In the genomic region with DNA sequence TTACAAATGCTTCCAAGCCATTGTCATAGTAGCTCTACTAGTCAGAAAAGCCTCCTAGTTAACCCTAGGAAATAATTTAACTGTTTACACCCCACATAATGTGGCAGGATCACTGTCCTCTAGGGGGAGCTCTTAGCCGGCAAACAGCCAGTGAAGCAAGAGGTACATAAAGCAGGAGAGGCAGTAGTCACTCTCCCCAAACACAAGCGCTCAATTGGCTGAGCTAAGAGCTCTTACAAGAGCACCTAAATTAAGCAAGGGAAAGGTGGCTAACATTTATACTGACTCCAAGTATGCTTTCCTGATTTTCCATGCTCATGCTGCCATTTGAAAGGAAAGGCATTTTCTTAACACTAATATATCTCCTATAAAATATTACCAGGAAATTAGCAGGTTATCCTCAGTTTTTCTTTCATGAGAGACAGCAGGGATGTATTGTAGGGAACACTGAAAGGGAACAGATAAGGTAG, we compare ENCODE assay signal across 8 cellular contexts. TPM values are rescaled to one million over a fixed set of nuclear protein-coding genes. Genes with fewer than 3 reads are reported as not detected.
DNase-seq lines count a peak whose midpoint lies in the region; ATAC-seq and TF ChIP-seq lines count a peak whose summit lies in the region.

No MANE protein-coding gene starts in this region.

- TF ChIP-seq CTCF in C4-2B (conservative IDR thresholded peaks at IDR 0.05) (peak; percentile 98), uterus (IDR thresholded peaks at IDR 0.05) (peak in 3 of 4 experiments; percentile 18 to 31 (median 21))

- H3K4me3 ChIP-seq in naive thymus-derived CD4-positive, alpha-beta T cell (ENCODE audit: low read length) = no peak overlapping the region
- no peak overlapping the region for H3K4me3 ChIP-seq in uterus

- POLR2A ChIA-PET in naive thymus-derived CD4-positive, alpha-beta T cell (lab: Charles Lee) = no interaction called here

- DNase-seq in NCI-H526 (lab: John Stamatoyannopoulos, UW) (peak; percentile 75 to 93), ecto neural progenitor cell (ENCODE audit: low spot score) (peak; percentile 60), uterus (peak in 1 of 2 donors; percentile 26)
- peak; percentile 43 to 54 for DNase-seq in activated CD4-positive, alpha-beta T cell treated with anti-CD3 and anti-CD28 coated beads for 4 hours
- peak; percentile 10 to 61 (median 27) for DNase-seq in naive thymus-derived CD4-positive, alpha-beta T cell

- no peak overlapping the region for H3K27ac Mint-ChIP-seq in naive thymus-derived CD4-positive, alpha-beta T cell

- CTCF ChIA-PET in naive thymus-derived CD4-positive, alpha-beta T cell (lab: Charles Lee) = interaction anchor here (1.0 to 1.3 kb wide), 3 partner anchors 20 to 77 kb away, joined by 3 read pairs; no protein-coding TSS in a partner anchor

- no peaks in the 10 kb centered on the region for H3K27me3 ChIP-seq in naive thymus-derived CD4-positive, alpha-beta T cell (ENCODE audit: control insufficient read depth in 2 of 2, insufficient read depth in 2 of 2, low read length in 2 of 2)
- no peaks in the 10 kb centered on the region for H3K27me3 ChIP-seq in uterus

- H3K4me1 Mint-ChIP-seq in naive thymus-derived CD4-positive, alpha-beta T cell = peaks cover 0 to 21% (median 2%) of the 10 kb centered on the region in 7 donors

- H3K27ac ChIP-seq in C4-2B (no peak overlapping the region), uterus (no peak overlapping the region)
- H3K27ac ChIP-seq in naive thymus-derived CD4-positive, alpha-beta T cell (ENCODE audit: low read depth, low read length) = no peak overlapping the region

- ATAC-seq in GM19328 (IDR thresholded peaks at IDR 0.05; ENCODE audit: unreplicated experiment) (peak; percentile 81), HG03469 (IDR thresholded peaks at IDR 0.05; ENCODE audit: unreplicated experiment) (peak; percentile 73)
- ATAC-seq in naive thymus-derived CD4-positive, alpha-beta T cell = peak; percentile 70

- H3K9me3 Mint-ChIP-seq in naive thymus-derived CD4-positive, alpha-beta T cell = no peaks in the 10 kb centered on the region

- H3K9me3 ChIP-seq in naive thymus-derived CD4-positive, alpha-beta T cell (ENCODE audit: control insufficient read depth in 2 of 3, low read length in 3 of 3) = no peaks in the 10 kb centered on the region
- no peaks in the 10 kb centered on the region for H3K9me3 ChIP-seq in uterus

- no peak for TF ChIP-seq POLR2A in uterus (IDR thresholded peaks at IDR 0.05)

- no peaks in the 10 kb centered on the region for H3K4me1 ChIP-seq in naive thymus-derived CD4-positive, alpha-beta T cell (ENCODE audit: control insufficient read depth in 2 of 2, insufficient read depth in 2 of 2, low read length in 2 of 2)
- no peaks in the 10 kb centered on the region for H3K4me1 ChIP-seq in uterus

- H3K36me3 Mint-ChIP-seq in naive thymus-derived CD4-positive, alpha-beta T cell = no peaks in the 10 kb centered on the region

- no peaks in the 10 kb centered on the region for H3K36me3 ChIP-seq in naive thymus-derived CD4-positive, alpha-beta T cell (ENCODE audit: control insufficient read depth in 2 of 3, insufficient read depth in 3 of 3, low read length in 3 of 3)
- no peaks in the 10 kb centered on the region for H3K36me3 ChIP-seq in uterus

- intact Hi-C loops in naive thymus-derived CD4-positive, alpha-beta T cell (cut with micrococcal nuclease) = loop anchor here (1.0 to 10.0 kb wide), 3 partner anchors 38 to 372 kb away; a partner anchor contains a TSS
- intact Hi-C loops in uterus (cut with DNase I; ENCODE audit: low total_unique reads) = no loop called here

- no peaks in the 10 kb centered on the region for H3K27me3 Mint-ChIP-seq in naive thymus-derived CD4-positive, alpha-beta T cell

- no peak overlapping the region for H3K4me3 Mint-ChIP-seq in naive thymus-derived CD4-positive, alpha-beta T cell

RNA-seq across cellular contexts. Expression of a gene that starts 37.6 kb away (rescaled TPM):
- total RNA-seq in naive thymus-derived CD4-positive, alpha-beta T cell = 1 to 10 TPM; 3.2 to 8.9 (median 4.8) TPM
- polyA plus RNA-seq in naive thymus-derived CD4-positive, alpha-beta T cell = 1 to 10 TPM; 1.2 to 2.9 TPM
- total RNA-seq in uterus = 1 to 10 TPM; 1.8 to 5.8 (median 5.4) TPM
